ENCODE assay signal across 27 cellular contexts in genomic region chr15:51129513-51130197, GRCh38. TPM values are rescaled to one million over a fixed set of nuclear protein-coding genes. Genes with fewer than 3 reads are reported as not detected.
DNase-seq lines count a peak whose midpoint lies in the region; ATAC-seq and TF ChIP-seq lines count a peak whose summit lies in the region.
"Had no signal": no experiment of that assay in that cellular context is flagged by ENCODE, and none has a peak within 500 bp of the region (broad histone marks: within the 10 kb centered on the region; RNA-seq: fewer than 3 reads in every experiment).

No MANE protein-coding gene starts in this region.

- no peaks in the 10 kb centered on the region for H4K20me1 ChIP-seq in hepatocyte (ENCODE audit: insufficient read depth, poor library complexity, severe bottlenecking)
- H4K20me1 ChIP-seq: BLaER1 had no signal

- peaks cover 12% of the 10 kb centered on the region for H3K4me1 ChIP-seq in hepatocyte (ENCODE audit: insufficient read depth)
- H3K4me1 ChIP-seq in aorta (ENCODE audit: control insufficient read depth in 1 of 2, insufficient read depth in 2 of 2, low read length in 2 of 2): peaks cover 0 to 4% of the 10 kb centered on the region in 2 donors
- H3K4me1 ChIP-seq: neural progenitor cell had no signal

- TF ChIP-seq CTCF in hepatocyte (IDR thresholded peaks at IDR 0.05; ENCODE audit: poor library complexity): no peak

- peak; percentile 14 for DNase-seq in G401 (ENCODE audit: low spot score)
- peak; percentile 64 for DNase-seq in NCI-H2171 (lab: John Stamatoyannopoulos, UW)
- peak; percentile 87 for DNase-seq in NCI-H82 (lab: John Stamatoyannopoulos, UW)
- DNase-seq in hepatocyte (ENCODE audit: low spot score): peak; percentile 37
- DNase-seq in retina: no peak
- DNase-seq in aorta: no peak
- DNase-seq: ACHN; activated CD4-positive, alpha-beta T cell treated with anti-CD3 and anti-CD28 coated beads for 48 hours; activated CD8-positive, alpha-beta memory T cell treated with anti-CD3 and anti-CD28 coated beads for 24 hours; activated naive CD8-positive, alpha-beta T cell treated with anti-CD3 and anti-CD28 coated beads, Interleukin-2, amount 50 U/mL, for 24 hours; DMS79; effector CD4-positive, alpha-beta T cell; H9; MM.1S; NCI-H1694 treated with DMSO at 0.1 percent for 48 hours; NCI-H510A; right cardiac atrium; SIG-M5; SW 1271; T-helper 9 cell; trophoblast cell; WERI-Rb-1 had no signal

- 71% methylated on average over 5 of the region's 5 CpGs for WGBS in hepatocyte (ENCODE audit: low lambda C conversion rate, missing lambda C conversion rate)
- 84 to 90% methylated on average over 5 of the region's 5 CpGs for WGBS in aorta, 2 donors

- H3K36me3 ChIP-seq in hepatocyte (replicated peaks; ENCODE audit: insufficient read depth, low read depth) (no peaks in the 10 kb centered on the region), aorta (ENCODE audit: control insufficient read depth in 1 of 2, insufficient read depth in 2 of 2, low read length in 1 of 2) (no peaks in the 10 kb centered on the region)
- H3K36me3 ChIP-seq: BLaER1, neural progenitor cell, WERI-Rb-1 had no signal

- H3K79me2 ChIP-seq in hepatocyte: no peaks in the 10 kb centered on the region

- in situ Hi-C loops in G401 (cut with HindIII; ENCODE audit: low sequenced_read_pairs): no loop called here

- H3K9me2 ChIP-seq in hepatocyte (replicated peaks; ENCODE audit: insufficient read depth): no peaks in the 10 kb centered on the region

- no peak overlapping the region for H3K4me2 ChIP-seq in hepatocyte
- H3K4me2 ChIP-seq: BLaER1, neural progenitor cell had no signal

- H3K27me3 ChIP-seq in hepatocyte (no peaks in the 10 kb centered on the region), aorta (ENCODE audit: control insufficient read depth in 1 of 2, insufficient read depth in 2 of 2, low read length in 1 of 2) (no peaks in the 10 kb centered on the region)
- H3K27me3 ChIP-seq: BLaER1, neural progenitor cell had no signal

- no peak for ATAC-seq in GM18873 (IDR thresholded peaks at IDR 0.05; ENCODE audit: low FRiP score, unreplicated experiment)
- no peak for ATAC-seq in GM21360 (IDR thresholded peaks at IDR 0.05; ENCODE audit: unreplicated experiment)
- ATAC-seq in aorta (ENCODE audit: low FRiP score): no peak
- ATAC-seq: activated naive CD8-positive, alpha-beta T cell treated with anti-CD3 and anti-CD28 coated beads, Interleukin-2, amount 50 U/mL, for 24 hours; right cardiac atrium had no signal

- H3K4me3 ChIP-seq in hepatocyte (no peak overlapping the region), aorta (ENCODE audit: low read length in 2 of 2) (no peak overlapping the region)
- H3K4me3 ChIP-seq: BLaER1, neural progenitor cell had no signal

- intact Hi-C loops in aorta (cut with DNase I): no loop called here

- no peak overlapping the region for H2AFZ ChIP-seq in hepatocyte
- H2AFZ ChIP-seq: neural progenitor cell had no signal

- H3K9me3 ChIP-seq in hepatocyte (ENCODE audit: low read depth) (no peaks in the 10 kb centered on the region), aorta (ENCODE audit: control insufficient read depth, low read length) (no peaks in the 10 kb centered on the region)
- H3K9me3 ChIP-seq: BLaER1 had no signal

- H3K27ac ChIP-seq in hepatocyte (peak overlapping the region; percentile 41), aorta (ENCODE audit: low read depth in 1 of 2, low read length in 2 of 2) (no peak overlapping the region)
- H3K27ac ChIP-seq: BLaER1, epithelial cell of prostate, neural progenitor cell, WERI-Rb-1 had no signal

RNA-seq across cellular contexts. Expression of gene TNFAIP8L3, which starts 34.9 kb away (rescaled TPM):
- not detected in 2 replicates for total RNA-seq in G401 (2014; rRNA removed; shearing (Covaris generic))
- 1.7 and 2.4 TPM in 2 replicates for total RNA-seq in hepatocyte
- 0.91 and 3.4 TPM in 2 replicates for polyA plus RNA-seq in hepatocyte
- 10 to 100 TPM; 24.5 to 48.4 TPM for total RNA-seq in aorta
- polyA plus RNA-seq in aorta: 10 to 100 TPM; 26.4 to 28.0 TPM

Comparison
In these comparisons a context has a peak if more than half of its experiments do, and no peak if none do; other contexts are left out.
1. DNase-seq: peak in G401 (single experiment), NCI-H2171 (single experiment), NCI-H82 (single experiment) and hepatocyte (single experiment); none in retina (single experiment) and aorta (0 of 2).